15 cellular contexts compared by ENCODE assay signal in the genomic region with DNA sequence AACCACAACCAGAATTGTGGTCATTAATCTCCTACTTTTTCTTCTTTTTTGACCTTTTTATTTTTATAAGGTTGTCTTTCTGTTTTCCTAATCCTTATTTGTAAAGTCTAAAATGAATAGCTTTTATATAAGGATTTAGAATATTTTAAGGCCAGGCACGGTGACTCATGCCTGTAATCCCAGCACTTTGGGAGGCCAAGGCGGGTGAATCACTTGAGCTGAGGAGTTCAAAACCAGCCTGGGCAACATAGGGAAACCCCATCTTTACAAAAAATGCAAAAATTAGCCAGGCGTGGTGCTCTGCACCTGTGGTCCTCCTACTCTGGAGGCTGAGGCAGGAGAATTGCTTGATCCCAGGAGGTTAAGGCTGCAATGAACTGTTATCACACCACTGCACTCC. TPM values are rescaled to one million over a fixed set of nuclear protein-coding genes. Genes with fewer than 3 reads are reported as not detected.
DNase-seq lines count a peak whose midpoint lies in the region; ATAC-seq and TF ChIP-seq lines count a peak whose summit lies in the region.
"Had no signal": no experiment of that assay in that cellular context is flagged by ENCODE, and none has a peak within 500 bp of the region (broad histone marks: within the 10 kb centered on the region; RNA-seq: fewer than 3 reads in every experiment).

No MANE protein-coding gene starts in this region.

- CTCF ChIA-PET in GM10248 (lab: Yijun Ruan, JAX) = interaction anchor here (0.8 to 2.5 kb wide), 5 partner anchors 9 to 264 kb away, joined by 3 to 7 read pairs (median 3); no protein-coding TSS in a partner anchor

- TF ChIP-seq CTCF in AG10803 (conservative IDR thresholded peaks at IDR 0.05; ENCODE audit: low read length) (no peak), GM10248 (IDR thresholded peaks at IDR 0.05; ENCODE audit: control extremely low read depth, extremely low read depth, low read depth, missing control alignments) (no peak)

- POLR2A ChIA-PET in GM10248 (lab: Yijun Ruan, JAX) = interaction anchor here (0.5 kb wide), 1 partner anchor 256 kb away, joined by 3 read pairs; no protein-coding TSS in a partner anchor

- DNase-seq in AG10803 (ENCODE audit: low read depth) (peak; percentile 59), HT1080 (ENCODE audit: low read depth) (peak; percentile 66), astrocyte of the hippocampus (ENCODE audit: low read depth, low spot score) (peak; percentile 40), iris pigment epithelial cell (ENCODE audit: low read depth) (peak; percentile 80), GM10248 (ENCODE audit: extremely low spot score) (no peak), NCI-H1417 (lab: John Stamatoyannopoulos, UW) (no peak)
- no peak for DNase-seq in activated naive CD4-positive, alpha-beta T cell (lab: John Stamatoyannopoulos, UW)
- DNase-seq: GOT3, heart right ventricle, KG1, NCI-H146, NCI-H524 treated with DMSO at 0.1 percent for 48 hours, Peyer's patch, T-helper 2 cell had no signal

- H3K4me3 ChIP-seq in AG10803 (ENCODE audit: low read length) = no peak overlapping the region
- H3K4me3 ChIP-seq: heart right ventricle, Peyer's patch had no signal

- ATAC-seq in GM18517 (IDR thresholded peaks at IDR 0.05; ENCODE audit: unreplicated experiment) = no peak
- ATAC-seq: heart right ventricle had no signal

RNA-seq across cellular contexts. Expression of a gene that starts 55.1 kb away (rescaled TPM):
- 4.4 and 4.9 TPM in 2 replicates for total RNA-seq in HT1080 (2014; rRNA removed; shearing (Covaris generic))
- 9.0 and 11.7 TPM in 2 replicates for polyA plus RNA-seq in HT1080 (2015; cell fraction: cytosol; rRNA removed)
- 17.1 and 20.0 TPM in 2 replicates for polyA plus RNA-seq in HT1080 (2015; cell fraction: nucleus; rRNA removed)

Comparison
In these comparisons a context has a peak if more than half of its experiments do, and no peak if none do; other contexts are left out.
1. DNase-seq: peak in AG10803 (single experiment), HT1080 (single experiment), astrocyte of the hippocampus (single experiment) and iris pigment epithelial cell (single experiment); none in activated naive CD4-positive, alpha-beta T cell (0 of 4), GM10248 (single experiment) and NCI-H1417 (0 of 3).